In genomic region chr11:68041617-68042218, GRCh38 we compare ENCODE assay signal across 12 cellular contexts. TPM values are rescaled to one million over a fixed set of nuclear protein-coding genes. Genes with fewer than 3 reads are reported as not detected.
DNase-seq lines count a peak whose midpoint lies in the region; ATAC-seq, FAIRE-seq and TF ChIP-seq lines count a peak whose summit lies in the region.
"Had no signal": no experiment of that assay in that cellular context is flagged by ENCODE, and none has a peak within 500 bp of the region (broad histone marks: within the 10 kb centered on the region; RNA-seq: fewer than 3 reads in every experiment).

No MANE protein-coding gene starts in this region.

- H4K20me1 ChIP-seq in BLaER1 treated with 17β-estradiol and CSF1 and Interleukin-3, amounts not matched to agents 10 nM and 100 nM, result peaks cover 24 to 65% (median 60%) of the 10 kb centered on the region in 11 experiments
- H4K20me1 ChIP-seq in astrocyte (ENCODE audit: insufficient read depth, low read length), result peaks cover 21% of the 10 kb centered on the region

- H3K27ac ChIP-seq in BLaER1 treated with 17β-estradiol and CSF1 and Interleukin-3, amounts not matched to agents 10 nM and 100 nM, result peak overlapping the region; percentile 70 to 92 (median 88)
- H3K27ac ChIP-seq in KOPT-K1 (ENCODE audit: low read depth, low read length, poor library complexity, severe bottlenecking) (peak overlapping the region; percentile 80), astrocyte (ENCODE audit: low read depth, low read length) (no peak overlapping the region)

- H3K9ac ChIP-seq in BLaER1 treated with 17β-estradiol and CSF1 and Interleukin-3, amounts not matched to agents 10 nM and 100 nM, result peak overlapping the region; percentile 79 to 90 (median 86)
- peak overlapping the region; percentile 75 for H3K9ac ChIP-seq in astrocyte (ENCODE audit: low read length)

- H3K36me3 ChIP-seq in BLaER1 treated with 17β-estradiol and CSF1 and Interleukin-3, amounts not matched to agents 10 nM and 100 nM, result peaks cover 44 to 61% (median 54%) of the 10 kb centered on the region in 11 experiments
- H3K36me3 ChIP-seq in KOPT-K1 (ENCODE audit: insufficient read depth, low read length), result peaks cover 50% of the 10 kb centered on the region
- no peaks in the 10 kb centered on the region for H3K36me3 ChIP-seq in astrocyte (ENCODE audit: insufficient read depth, low read length)

- TF ChIP-seq CTCF in astrocyte (IDR thresholded peaks at IDR 0.05; ENCODE audit: insufficient read depth, low read depth, low read length), result no peak
- no peak for TF ChIP-seq CTCF in osteocyte (IDR thresholded peaks at IDR 0.05)

- H3K36me3 Mint-ChIP-seq in astrocyte (ENCODE audit: low read depth, unreplicated experiment), result peaks cover 2% of the 10 kb centered on the region
- peaks cover 1% of the 10 kb centered on the region for H3K36me3 Mint-ChIP-seq in osteocyte (ENCODE audit: unreplicated experiment)

- peak overlapping the region; percentile 67 to 94 (median 77); a peak in 19 of 20 replicates for H3K4me3 ChIP-seq in BLaER1 treated with 17β-estradiol and CSF1 and Interleukin-3, amounts not matched to agents 10 nM and 100 nM
- no peak overlapping the region for H3K4me3 ChIP-seq in astrocyte (ENCODE audit: insufficient read depth, low read depth, low read length)

- H2AFZ ChIP-seq in astrocyte (ENCODE audit: low read depth, low read length), result no peak overlapping the region

- H3K9me3 Mint-ChIP-seq in astrocyte (ENCODE audit: unreplicated experiment) (no peaks in the 10 kb centered on the region), osteocyte (ENCODE audit: unreplicated experiment) (no peaks in the 10 kb centered on the region)
- H3K9me3 Mint-ChIP-seq: neural crest cell had no signal

- FAIRE-seq in astrocyte (lab: Jason Lieb, UNC), result no peak
- FAIRE-seq: islet of Langerhans had no signal

- peaks cover 45 to 81% (median 73%) of the 10 kb centered on the region in 10 experiments for H3K4me1 ChIP-seq in BLaER1 treated with 17β-estradiol and CSF1 and Interleukin-3, amounts not matched to agents 10 nM and 100 nM
- H3K4me1 ChIP-seq in astrocyte (ENCODE audit: insufficient read depth, low read length), result peaks cover 33% of the 10 kb centered on the region

- H3K4me3 Mint-ChIP-seq in astrocyte (ENCODE audit: unreplicated experiment) (no peak overlapping the region), osteocyte (ENCODE audit: unreplicated experiment) (peak overlapping the region; percentile 6)
- H3K4me3 Mint-ChIP-seq: neural crest cell had no signal

- no peak for ATAC-seq in HG03520 (IDR thresholded peaks at IDR 0.05; ENCODE audit: unreplicated experiment)

- H3K27ac Mint-ChIP-seq in astrocyte (ENCODE audit: unreplicated experiment) (no peak overlapping the region), osteocyte (ENCODE audit: unreplicated experiment) (peak overlapping the region; percentile 80)

- DNase-seq in astrocyte (ENCODE audit: low read depth) (no peak), osteocyte (ENCODE audit: extremely low spot score, unreplicated experiment) (no peak), cerebellum (ENCODE audit: low spot score) (no peak), HT-29 (ENCODE audit: low spot score) (no peak), NCI-H146 (lab: John Stamatoyannopoulos, UW) (no peak)
- DNase-seq: NCI-H526; stimulated activated naive CD4-positive, alpha-beta T cell treated with Interleukin-2 at 50 U/mL for 16 hours had no signal

- H3K9me3 ChIP-seq in BLaER1 treated with 17β-estradiol and CSF1 and Interleukin-3, amounts not matched to agents 10 nM and 100 nM (replicated peaks in 1 of 11), result no peaks in the 10 kb centered on the region
- no peaks in the 10 kb centered on the region for H3K9me3 ChIP-seq in KOPT-K1 (ENCODE audit: insufficient read depth, low read length, poor library complexity, severe bottlenecking)
- H3K9me3 ChIP-seq in astrocyte (ENCODE audit: insufficient read depth, low read depth, low read length), result no peaks in the 10 kb centered on the region

- H3K27me3 ChIP-seq in BLaER1 treated with 17β-estradiol and CSF1 and Interleukin-3, amounts not matched to agents 10 nM and 100 nM, result no peaks in the 10 kb centered on the region
- no peaks in the 10 kb centered on the region for H3K27me3 ChIP-seq in astrocyte (ENCODE audit: insufficient read depth, low read length)

- H3K4me1 Mint-ChIP-seq in astrocyte (ENCODE audit: low read depth, unreplicated experiment) (peaks cover 4% of the 10 kb centered on the region), osteocyte (ENCODE audit: unreplicated experiment) (peaks cover 38% of the 10 kb centered on the region)

- peaks cover 35% of the 10 kb centered on the region for H3K79me2 ChIP-seq in astrocyte (ENCODE audit: insufficient read depth, low read length)

- no peaks in the 10 kb centered on the region for H3K27me3 Mint-ChIP-seq in astrocyte (ENCODE audit: low read depth, unreplicated experiment)
- H3K27me3 Mint-ChIP-seq in osteocyte (ENCODE audit: unreplicated experiment), result no peaks in the 10 kb centered on the region

- H3K4me2 ChIP-seq in BLaER1 treated with 17β-estradiol and CSF1 and Interleukin-3, amounts not matched to agents 10 nM and 100 nM, result peak overlapping the region; percentile 93 to 100 (median 98)
- no peak overlapping the region for H3K4me2 ChIP-seq in astrocyte (ENCODE audit: low read length)

RNA-seq across cellular contexts. Expression of gene TCIRG1, which starts 2.9 kb away (rescaled TPM):
- total RNA-seq in astrocyte, result 55.1 and 56.5 TPM in 2 replicates
- total RNA-seq in osteocyte, result 53.0 and 54.2 TPM in 2 replicates
- total RNA-seq in cerebellum, result 5.5 TPM
- total RNA-seq in HT-29 (2014; rRNA removed; shearing (Covaris generic)), result 219 and 232 TPM in 2 replicates

RNA-seq across cellular contexts. Expression of gene NDUFS8, which starts 11.2 kb away (rescaled TPM):
- total RNA-seq in astrocyte, result 159 and 170 TPM in 2 replicates
- 134 and 143 TPM in 2 replicates for total RNA-seq in osteocyte
- 53.9 TPM for total RNA-seq in cerebellum
- total RNA-seq in HT-29 (2014; rRNA removed; shearing (Covaris generic)), result 564 and 590 TPM in 2 replicates

RNA-seq across cellular contexts. Expression of gene ALDH3B1, which starts 31.6 kb away (rescaled TPM):
- total RNA-seq in astrocyte, result 1.1 and 1.3 TPM in 2 replicates
- 4.7 and 6.5 TPM in 2 replicates for total RNA-seq in osteocyte
- 0.82 TPM for total RNA-seq in cerebellum
- total RNA-seq in HT-29 (2014; rRNA removed; shearing (Covaris generic)), result 108 and 113 TPM in 2 replicates

RNA-seq across cellular contexts. Expression of gene UNC93B1, which starts 37.8 kb away (rescaled TPM):
- total RNA-seq in astrocyte (37.3 and 39.6 TPM in 2 replicates), osteocyte (26.0 and 29.3 TPM in 2 replicates), cerebellum (4.3 TPM)
- total RNA-seq in HT-29 (2014; rRNA removed; shearing (Covaris generic)), result 164 and 197 TPM in 2 replicates

Comparison
In these comparisons a context has a peak if more than half of its experiments do, and no peak if none do; other contexts are left out.
1. RNA of gene ALDH3B1, which starts 31.6 kb away (total RNA-seq): 108 to 113 TPM in HT-29; 4.7 to 6.5 TPM in osteocyte, 1.1 to 1.3 TPM in astrocyte and 0.82 TPM in cerebellum (single experiment); every median in the first group is over 10 times any median in the second.